Comparison of ENCODE assay signal across 9 cellular contexts in genomic region chr1:65395887-65396612, GRCh38. TPM values are rescaled to one million over a fixed set of nuclear protein-coding genes. Genes with fewer than 3 reads are reported as not detected.
DNase-seq lines count a peak whose midpoint lies in the region; ATAC-seq lines count a peak whose summit lies in the region.
"Had no signal": no experiment of that assay in that cellular context is flagged by ENCODE, and none has a peak within 500 bp of the region (broad histone marks: within the 10 kb centered on the region; RNA-seq: fewer than 3 reads in every experiment).

No MANE protein-coding gene starts in this region.

- DNase-seq in EL (peak; percentile 90), LHCN-M2 (ENCODE audit: low read depth) (peak; percentile 39), adipocyte (ENCODE audit: low read depth) (peak; percentile 36), mesendoderm (peak; percentile 88), DMS 273 (lab: John Stamatoyannopoulos, UW; ENCODE audit: unreplicated experiment) (no peak)
- DNase-seq: NCI-H1694 had no signal

- H3K4me2 ChIP-seq in mesendoderm (ENCODE audit: low read length) = no peak overlapping the region

- no peak overlapping the region for H4K5ac ChIP-seq in mesendoderm (ENCODE audit: low read length)

- H3K9ac ChIP-seq in adipocyte (ENCODE audit: low read length) (no peak overlapping the region), mesendoderm (ENCODE audit: low read length) (no peak overlapping the region)

- no peak for ATAC-seq in GM21381 (IDR thresholded peaks at IDR 0.05; ENCODE audit: unreplicated experiment)
- no peak for ATAC-seq in HG03039 (IDR thresholded peaks at IDR 0.05; ENCODE audit: unreplicated experiment)

- no peak overlapping the region for H2BK120ac ChIP-seq in mesendoderm (ENCODE audit: low read depth, low read length)

- no CpG with 5 or more reads among the region's 3 CpGs for WGBS in mesendoderm (ENCODE audit: extremely low coverage, insufficient coverage, low lambda C conversion rate)

- no peak overlapping the region for H3K23ac ChIP-seq in mesendoderm (ENCODE audit: low read length)

- no peaks in the 10 kb centered on the region for H3K9me3 ChIP-seq in adipocyte (ENCODE audit: control insufficient read depth, low read length)
- H3K9me3 ChIP-seq: neutrophil had no signal

- no peak overlapping the region for H3K56ac ChIP-seq in mesendoderm (ENCODE audit: low read length)

- H4K8ac ChIP-seq in mesendoderm (ENCODE audit: low read depth, low read length) = no peak overlapping the region

- H3K79me1 ChIP-seq in mesendoderm (ENCODE audit: low read length) = no peaks in the 10 kb centered on the region

- no peak overlapping the region for H2BK5ac ChIP-seq in mesendoderm (ENCODE audit: low read length)

- no peak overlapping the region for H3K4me3 ChIP-seq in adipocyte (ENCODE audit: low read length)
- H3K4me3 ChIP-seq in mesendoderm (ENCODE audit: low read length) = no peak overlapping the region

- no peak overlapping the region for H3K18ac ChIP-seq in mesendoderm (ENCODE audit: low read length)

- H3K4ac ChIP-seq in mesendoderm (ENCODE audit: low read depth, low read length) = no peak overlapping the region

- H3K36me3 ChIP-seq in adipocyte (ENCODE audit: control insufficient read depth, insufficient read depth, low read length, severe bottlenecking) (peaks cover 11% of the 10 kb centered on the region), mesendoderm (ENCODE audit: control insufficient read depth, insufficient read depth, low read length) (no peaks in the 10 kb centered on the region)
- H3K36me3 ChIP-seq: neutrophil had no signal

- no peak overlapping the region for H2BK15ac ChIP-seq in mesendoderm (replicated peaks; ENCODE audit: low read depth)

- H2AK5ac ChIP-seq in mesendoderm (ENCODE audit: low read length) = no peak overlapping the region

- H3K27ac ChIP-seq in mesendoderm (ENCODE audit: low read depth, low read length) = no peak overlapping the region
- H3K27ac ChIP-seq: neutrophil had no signal

- H3K4me1 ChIP-seq in adipocyte (ENCODE audit: control insufficient read depth, insufficient read depth, low read length) (peaks cover 15% of the 10 kb centered on the region), mesendoderm (ENCODE audit: control insufficient read depth, low read depth, low read length) (no peaks in the 10 kb centered on the region)

- H3K27me3 ChIP-seq in adipocyte (replicated peaks; ENCODE audit: control insufficient read depth, insufficient read depth, low read length) = no peaks in the 10 kb centered on the region
- H3K27me3 ChIP-seq in mesendoderm (ENCODE audit: insufficient read depth, low read length, poor library complexity) = no peaks in the 10 kb centered on the region
- H3K27me3 ChIP-seq: neutrophil had no signal

- H3K79me2 ChIP-seq in mesendoderm (ENCODE audit: control insufficient read depth, insufficient read depth, low read length) = no peaks in the 10 kb centered on the region

RNA-seq across cellular contexts. Expression of gene LEPR, which starts 24.4 kb away (rescaled TPM):
- 20.2 and 20.7 TPM in 2 replicates for total RNA-seq in LHCN-M2 (2014; rRNA removed)
- 6.1 TPM for polyA plus RNA-seq in LHCN-M2 (2012)
- 1.2 TPM for polyA plus RNA-seq in mesendoderm (2013, experiment 1 of 2)
- polyA plus RNA-seq in mesendoderm (2013, experiment 2 of 2) = 1.1 TPM

RNA-seq across cellular contexts. Expression of gene LEPROT, which starts 24.4 kb away (rescaled TPM):
- total RNA-seq in LHCN-M2 (2014; rRNA removed) = 37.6 and 58.8 TPM in 2 replicates
- polyA plus RNA-seq in LHCN-M2 (2012) = 53.1 TPM
- 19.3 TPM for polyA plus RNA-seq in mesendoderm (2013, experiment 1 of 2)
- polyA plus RNA-seq in mesendoderm (2013, experiment 2 of 2) = 18.1 TPM
